In the genomic region with DNA sequence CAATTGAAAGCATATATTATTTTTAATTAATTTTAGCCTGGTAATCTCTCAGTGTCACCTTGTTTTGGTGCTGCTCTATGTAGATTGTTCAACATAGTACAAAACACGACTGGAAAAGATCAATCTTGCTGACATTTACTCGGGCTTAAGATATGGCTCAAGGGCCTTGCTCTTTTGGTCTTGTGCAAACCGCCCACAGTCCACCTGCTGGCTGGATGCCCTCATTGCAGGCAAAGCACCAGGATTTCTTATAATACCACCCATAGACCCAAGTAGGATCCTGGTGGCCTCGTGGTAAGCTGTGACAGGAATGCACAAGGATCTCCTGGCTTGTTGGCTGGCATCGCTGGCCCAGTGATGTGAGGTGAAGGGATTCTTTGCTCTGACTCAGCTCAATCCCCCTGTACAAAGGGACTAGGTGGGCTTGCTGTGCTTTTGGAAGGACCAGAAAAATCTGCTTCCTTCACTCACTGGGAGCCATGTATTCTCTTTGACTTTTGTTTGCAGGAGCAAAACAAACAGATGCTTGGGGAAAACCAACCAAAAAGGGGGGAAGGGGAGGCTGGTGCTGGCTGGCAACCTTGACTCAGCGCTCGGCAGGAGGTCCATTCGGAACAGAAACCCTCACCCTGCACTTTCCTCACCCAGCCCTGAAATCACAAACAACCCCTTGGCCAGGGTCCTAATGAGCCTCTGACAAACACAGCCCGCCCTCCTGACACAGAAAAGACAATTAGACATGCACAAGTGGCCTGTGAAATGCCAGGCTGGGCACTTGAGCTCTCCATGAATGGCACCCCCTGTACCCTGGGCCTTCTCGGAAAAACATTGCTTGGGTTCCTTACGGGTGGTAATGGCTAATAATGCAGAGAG, we compare ENCODE assay signal across 1 cellular context.
TF ChIP-seq lines count a peak whose summit lies in the region.

No MANE protein-coding gene starts in this region.

TF ChIP-seq in HepG2, 621 proteins besides CTCF, POLR2A, EP300 and RAD21 (continued from another document and continues in another):
- TF ChIP-seq, protein P1, sequence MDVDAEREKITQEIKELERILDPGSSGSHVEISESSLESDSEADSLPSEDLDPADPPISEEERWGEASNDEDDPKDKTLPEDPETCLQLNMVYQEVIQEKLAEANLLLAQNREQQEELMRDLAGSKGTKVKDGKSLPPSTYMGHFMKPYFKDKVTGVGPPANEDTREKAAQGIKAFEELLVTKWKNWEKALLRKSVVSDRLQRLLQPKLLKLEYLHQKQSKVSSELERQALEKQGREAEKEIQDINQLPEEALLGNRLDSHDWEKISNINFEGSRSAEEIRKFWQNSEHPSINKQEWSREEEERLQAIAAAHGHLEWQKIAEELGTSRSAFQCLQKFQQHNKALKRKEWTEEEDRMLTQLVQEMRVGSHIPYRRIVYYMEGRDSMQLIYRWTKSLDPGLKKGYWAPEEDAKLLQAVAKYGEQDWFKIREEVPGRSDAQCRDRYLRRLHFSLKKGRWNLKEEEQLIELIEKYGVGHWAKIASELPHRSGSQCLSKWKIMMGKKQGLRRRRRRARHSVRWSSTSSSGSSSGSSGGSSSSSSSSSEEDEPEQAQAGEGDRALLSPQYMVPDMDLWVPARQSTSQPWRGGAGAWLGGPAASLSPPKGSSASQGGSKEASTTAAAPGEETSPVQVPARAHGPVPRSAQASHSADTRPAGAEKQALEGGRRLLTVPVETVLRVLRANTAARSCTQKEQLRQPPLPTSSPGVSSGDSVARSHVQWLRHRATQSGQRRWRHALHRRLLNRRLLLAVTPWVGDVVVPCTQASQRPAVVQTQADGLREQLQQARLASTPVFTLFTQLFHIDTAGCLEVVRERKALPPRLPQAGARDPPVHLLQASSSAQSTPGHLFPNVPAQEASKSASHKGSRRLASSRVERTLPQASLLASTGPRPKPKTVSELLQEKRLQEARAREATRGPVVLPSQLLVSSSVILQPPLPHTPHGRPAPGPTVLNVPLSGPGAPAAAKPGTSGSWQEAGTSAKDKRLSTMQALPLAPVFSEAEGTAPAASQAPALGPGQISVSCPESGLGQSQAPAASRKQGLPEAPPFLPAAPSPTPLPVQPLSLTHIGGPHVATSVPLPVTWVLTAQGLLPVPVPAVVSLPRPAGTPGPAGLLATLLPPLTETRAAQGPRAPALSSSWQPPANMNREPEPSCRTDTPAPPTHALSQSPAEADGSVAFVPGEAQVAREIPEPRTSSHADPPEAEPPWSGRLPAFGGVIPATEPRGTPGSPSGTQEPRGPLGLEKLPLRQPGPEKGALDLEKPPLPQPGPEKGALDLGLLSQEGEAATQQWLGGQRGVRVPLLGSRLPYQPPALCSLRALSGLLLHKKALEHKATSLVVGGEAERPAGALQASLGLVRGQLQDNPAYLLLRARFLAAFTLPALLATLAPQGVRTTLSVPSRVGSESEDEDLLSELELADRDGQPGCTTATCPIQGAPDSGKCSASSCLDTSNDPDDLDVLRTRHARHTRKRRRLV (CRISPR knock-in tag; IDR thresholded peaks at IDR 0.05), result 0 out of 2 replicates have a peak, but pooled peaks have one; percentile 46
- TF ChIP-seq SMAD1 (CRISPR knock-in tag; IDR thresholded peaks at IDR 0.05; ENCODE audit: borderline replicate concordance, low read depth), result 0 out of 2 replicates have a peak, but pooled peaks have one; percentile 62
- TF ChIP-seq, protein P2, sequence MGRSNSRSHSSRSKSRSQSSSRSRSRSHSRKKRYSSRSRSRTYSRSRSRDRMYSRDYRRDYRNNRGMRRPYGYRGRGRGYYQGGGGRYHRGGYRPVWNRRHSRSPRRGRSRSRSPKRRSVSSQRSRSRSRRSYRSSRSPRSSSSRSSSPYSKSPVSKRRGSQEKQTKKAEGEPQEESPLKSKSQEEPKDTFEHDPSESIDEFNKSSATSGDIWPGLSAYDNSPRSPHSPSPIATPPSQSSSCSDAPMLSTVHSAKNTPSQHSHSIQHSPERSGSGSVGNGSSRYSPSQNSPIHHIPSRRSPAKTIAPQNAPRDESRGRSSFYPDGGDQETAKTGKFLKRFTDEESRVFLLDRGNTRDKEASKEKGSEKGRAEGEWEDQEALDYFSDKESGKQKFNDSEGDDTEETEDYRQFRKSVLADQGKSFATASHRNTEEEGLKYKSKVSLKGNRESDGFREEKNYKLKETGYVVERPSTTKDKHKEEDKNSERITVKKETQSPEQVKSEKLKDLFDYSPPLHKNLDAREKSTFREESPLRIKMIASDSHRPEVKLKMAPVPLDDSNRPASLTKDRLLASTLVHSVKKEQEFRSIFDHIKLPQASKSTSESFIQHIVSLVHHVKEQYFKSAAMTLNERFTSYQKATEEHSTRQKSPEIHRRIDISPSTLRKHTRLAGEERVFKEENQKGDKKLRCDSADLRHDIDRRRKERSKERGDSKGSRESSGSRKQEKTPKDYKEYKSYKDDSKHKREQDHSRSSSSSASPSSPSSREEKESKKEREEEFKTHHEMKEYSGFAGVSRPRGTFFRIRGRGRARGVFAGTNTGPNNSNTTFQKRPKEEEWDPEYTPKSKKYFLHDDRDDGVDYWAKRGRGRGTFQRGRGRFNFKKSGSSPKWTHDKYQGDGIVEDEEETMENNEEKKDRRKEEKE (IDR thresholded peaks at IDR 0.05), result no peak
- TF ChIP-seq DMAP1 (CRISPR knock-in tag; IDR thresholded peaks at IDR 0.05), result peak; percentile 37; the same call in 1 of the 2 replicates
- no peak for TF ChIP-seq ZNF768 (CRISPR knock-in tag; IDR thresholded peaks at IDR 0.05)
- peak; percentile 45; the same call in 1 of the 2 replicates for TF ChIP-seq HNF4A (CRISPR knock-in tag; IDR thresholded peaks at IDR 0.05)
- TF ChIP-seq RBFOX2 (IDR thresholded peaks at IDR 0.05; ENCODE audit: low read depth, low read length), result no peak
- no peak for TF ChIP-seq AHR (CRISPR knock-in tag; IDR thresholded peaks at IDR 0.05)
- TF ChIP-seq, protein P3, sequence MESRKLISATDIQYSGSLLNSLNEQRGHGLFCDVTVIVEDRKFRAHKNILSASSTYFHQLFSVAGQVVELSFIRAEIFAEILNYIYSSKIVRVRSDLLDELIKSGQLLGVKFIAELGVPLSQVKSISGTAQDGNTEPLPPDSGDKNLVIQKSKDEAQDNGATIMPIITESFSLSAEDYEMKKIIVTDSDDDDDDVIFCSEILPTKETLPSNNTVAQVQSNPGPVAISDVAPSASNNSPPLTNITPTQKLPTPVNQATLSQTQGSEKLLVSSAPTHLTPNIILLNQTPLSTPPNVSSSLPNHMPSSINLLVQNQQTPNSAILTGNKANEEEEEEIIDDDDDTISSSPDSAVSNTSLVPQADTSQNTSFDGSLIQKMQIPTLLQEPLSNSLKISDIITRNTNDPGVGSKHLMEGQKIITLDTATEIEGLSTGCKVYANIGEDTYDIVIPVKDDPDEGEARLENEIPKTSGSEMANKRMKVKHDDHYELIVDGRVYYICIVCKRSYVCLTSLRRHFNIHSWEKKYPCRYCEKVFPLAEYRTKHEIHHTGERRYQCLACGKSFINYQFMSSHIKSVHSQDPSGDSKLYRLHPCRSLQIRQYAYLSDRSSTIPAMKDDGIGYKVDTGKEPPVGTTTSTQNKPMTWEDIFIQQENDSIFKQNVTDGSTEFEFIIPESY (CRISPR knock-in tag; IDR thresholded peaks at IDR 0.05), result peak; percentile 47; the same call in 1 of the 2 replicates
- TF ChIP-seq ZNF660 (CRISPR knock-in tag; IDR thresholded peaks at IDR 0.05; ENCODE audit: borderline replicate concordance, low read depth), result no peak
- TF ChIP-seq MZF1 (CRISPR knock-in tag; IDR thresholded peaks at IDR 0.05; ENCODE audit: borderline replicate concordance), result no peak
- TF ChIP-seq RFX5 (IDR thresholded peaks at IDR 0.05; ENCODE audit: low read depth, low read length), result no peak
- no peak for TF ChIP-seq MTA1 (CRISPR knock-in tag; IDR thresholded peaks at IDR 0.05; ENCODE audit: borderline replicate concordance)
- TF ChIP-seq PHF8 (CRISPR knock-in tag; IDR thresholded peaks at IDR 0.05), result no peak
- no peak for TF ChIP-seq TBX3 (IDR thresholded peaks at IDR 0.05; ENCODE audit: borderline replicate concordance)
- TF ChIP-seq, protein P4, sequence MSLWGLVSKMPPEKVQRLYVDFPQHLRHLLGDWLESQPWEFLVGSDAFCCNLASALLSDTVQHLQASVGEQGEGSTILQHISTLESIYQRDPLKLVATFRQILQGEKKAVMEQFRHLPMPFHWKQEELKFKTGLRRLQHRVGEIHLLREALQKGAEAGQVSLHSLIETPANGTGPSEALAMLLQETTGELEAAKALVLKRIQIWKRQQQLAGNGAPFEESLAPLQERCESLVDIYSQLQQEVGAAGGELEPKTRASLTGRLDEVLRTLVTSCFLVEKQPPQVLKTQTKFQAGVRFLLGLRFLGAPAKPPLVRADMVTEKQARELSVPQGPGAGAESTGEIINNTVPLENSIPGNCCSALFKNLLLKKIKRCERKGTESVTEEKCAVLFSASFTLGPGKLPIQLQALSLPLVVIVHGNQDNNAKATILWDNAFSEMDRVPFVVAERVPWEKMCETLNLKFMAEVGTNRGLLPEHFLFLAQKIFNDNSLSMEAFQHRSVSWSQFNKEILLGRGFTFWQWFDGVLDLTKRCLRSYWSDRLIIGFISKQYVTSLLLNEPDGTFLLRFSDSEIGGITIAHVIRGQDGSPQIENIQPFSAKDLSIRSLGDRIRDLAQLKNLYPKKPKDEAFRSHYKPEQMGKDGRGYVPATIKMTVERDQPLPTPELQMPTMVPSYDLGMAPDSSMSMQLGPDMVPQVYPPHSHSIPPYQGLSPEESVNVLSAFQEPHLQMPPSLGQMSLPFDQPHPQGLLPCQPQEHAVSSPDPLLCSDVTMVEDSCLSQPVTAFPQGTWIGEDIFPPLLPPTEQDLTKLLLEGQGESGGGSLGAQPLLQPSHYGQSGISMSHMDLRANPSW (CRISPR knock-in tag; IDR thresholded peaks at IDR 0.05; ENCODE audit: borderline replicate concordance), result no peak
- TF ChIP-seq SALL2 (CRISPR knock-in tag; IDR thresholded peaks at IDR 0.05), result 0 out of 2 replicates have a peak, but pooled peaks have one; percentile 38
- TF ChIP-seq, protein P5, sequence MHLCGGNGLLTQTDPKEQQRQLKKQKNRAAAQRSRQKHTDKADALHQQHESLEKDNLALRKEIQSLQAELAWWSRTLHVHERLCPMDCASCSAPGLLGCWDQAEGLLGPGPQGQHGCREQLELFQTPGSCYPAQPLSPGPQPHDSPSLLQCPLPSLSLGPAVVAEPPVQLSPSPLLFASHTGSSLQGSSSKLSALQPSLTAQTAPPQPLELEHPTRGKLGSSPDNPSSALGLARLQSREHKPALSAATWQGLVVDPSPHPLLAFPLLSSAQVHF (CRISPR knock-in tag; IDR thresholded peaks at IDR 0.05), result no peak
- no peak for TF ChIP-seq ZBTB1 (CRISPR knock-in tag; IDR thresholded peaks at IDR 0.05; ENCODE audit: borderline replicate concordance)
- TF ChIP-seq, protein P6, sequence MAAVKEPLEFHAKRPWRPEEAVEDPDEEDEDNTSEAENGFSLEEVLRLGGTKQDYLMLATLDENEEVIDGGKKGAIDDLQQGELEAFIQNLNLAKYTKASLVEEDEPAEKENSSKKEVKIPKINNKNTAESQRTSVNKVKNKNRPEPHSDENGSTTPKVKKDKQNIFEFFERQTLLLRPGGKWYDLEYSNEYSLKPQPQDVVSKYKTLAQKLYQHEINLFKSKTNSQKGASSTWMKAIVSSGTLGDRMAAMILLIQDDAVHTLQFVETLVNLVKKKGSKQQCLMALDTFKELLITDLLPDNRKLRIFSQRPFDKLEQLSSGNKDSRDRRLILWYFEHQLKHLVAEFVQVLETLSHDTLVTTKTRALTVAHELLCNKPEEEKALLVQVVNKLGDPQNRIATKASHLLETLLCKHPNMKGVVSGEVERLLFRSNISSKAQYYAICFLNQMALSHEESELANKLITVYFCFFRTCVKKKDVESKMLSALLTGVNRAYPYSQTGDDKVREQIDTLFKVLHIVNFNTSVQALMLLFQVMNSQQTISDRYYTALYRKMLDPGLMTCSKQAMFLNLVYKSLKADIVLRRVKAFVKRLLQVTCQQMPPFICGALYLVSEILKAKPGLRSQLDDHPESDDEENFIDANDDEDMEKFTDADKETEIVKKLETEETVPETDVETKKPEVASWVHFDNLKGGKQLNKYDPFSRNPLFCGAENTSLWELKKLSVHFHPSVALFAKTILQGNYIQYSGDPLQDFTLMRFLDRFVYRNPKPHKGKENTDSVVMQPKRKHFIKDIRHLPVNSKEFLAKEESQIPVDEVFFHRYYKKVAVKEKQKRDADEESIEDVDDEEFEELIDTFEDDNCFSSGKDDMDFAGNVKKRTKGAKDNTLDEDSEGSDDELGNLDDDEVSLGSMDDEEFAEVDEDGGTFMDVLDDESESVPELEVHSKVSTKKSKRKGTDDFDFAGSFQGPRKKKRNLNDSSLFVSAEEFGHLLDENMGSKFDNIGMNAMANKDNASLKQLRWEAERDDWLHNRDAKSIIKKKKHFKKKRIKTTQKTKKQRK (IDR thresholded peaks at IDR 0.05; ENCODE audit: low read length), result no peak
- TF ChIP-seq, protein P7, sequence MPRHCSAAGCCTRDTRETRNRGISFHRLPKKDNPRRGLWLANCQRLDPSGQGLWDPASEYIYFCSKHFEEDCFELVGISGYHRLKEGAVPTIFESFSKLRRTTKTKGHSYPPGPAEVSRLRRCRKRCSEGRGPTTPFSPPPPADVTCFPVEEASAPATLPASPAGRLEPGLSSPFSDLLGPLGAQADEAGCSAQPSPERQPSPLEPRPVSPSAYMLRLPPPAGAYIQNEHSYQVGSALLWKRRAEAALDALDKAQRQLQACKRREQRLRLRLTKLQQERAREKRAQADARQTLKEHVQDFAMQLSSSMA (CRISPR knock-in tag; IDR thresholded peaks at IDR 0.05), result no peak
- TF ChIP-seq, protein P8, sequence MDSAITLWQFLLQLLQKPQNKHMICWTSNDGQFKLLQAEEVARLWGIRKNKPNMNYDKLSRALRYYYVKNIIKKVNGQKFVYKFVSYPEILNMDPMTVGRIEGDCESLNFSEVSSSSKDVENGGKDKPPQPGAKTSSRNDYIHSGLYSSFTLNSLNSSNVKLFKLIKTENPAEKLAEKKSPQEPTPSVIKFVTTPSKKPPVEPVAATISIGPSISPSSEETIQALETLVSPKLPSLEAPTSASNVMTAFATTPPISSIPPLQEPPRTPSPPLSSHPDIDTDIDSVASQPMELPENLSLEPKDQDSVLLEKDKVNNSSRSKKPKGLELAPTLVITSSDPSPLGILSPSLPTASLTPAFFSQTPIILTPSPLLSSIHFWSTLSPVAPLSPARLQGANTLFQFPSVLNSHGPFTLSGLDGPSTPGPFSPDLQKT (CRISPR knock-in tag; IDR thresholded peaks at IDR 0.05; ENCODE audit: borderline replicate concordance), result no peak
- TF ChIP-seq ZNF567 (CRISPR knock-in tag; IDR thresholded peaks at IDR 0.05; ENCODE audit: borderline replicate concordance), result no peak
- TF ChIP-seq ZKSCAN1 (IDR thresholded peaks at IDR 0.05; ENCODE audit: low read length), result no peak
- TF ChIP-seq TMF1 (CRISPR knock-in tag; IDR thresholded peaks at IDR 0.05; ENCODE audit: low read depth), result no peak
- no peak for TF ChIP-seq SIX4 (CRISPR knock-in tag; IDR thresholded peaks at IDR 0.05)
- no peak for TF ChIP-seq ARNTL (CRISPR knock-in tag; IDR thresholded peaks at IDR 0.05)
- no peak for TF ChIP-seq SMARCC2 (IDR thresholded peaks at IDR 0.05)
- TF ChIP-seq XRCC5 (optimal IDR thresholded peaks at IDR 0.05; ENCODE audit: low read length), result peak; percentile 59
- TF ChIP-seq, protein P9, sequence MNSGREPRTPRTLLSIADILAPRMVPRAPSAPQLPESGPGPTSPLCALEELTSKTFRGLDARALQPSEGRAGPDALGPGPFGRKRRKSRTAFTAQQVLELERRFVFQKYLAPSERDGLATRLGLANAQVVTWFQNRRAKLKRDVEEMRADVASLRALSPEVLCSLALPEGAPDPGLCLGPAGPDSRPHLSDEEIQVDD (CRISPR knock-in tag; IDR thresholded peaks at IDR 0.05; ENCODE audit: borderline replicate concordance), result no peak
- TF ChIP-seq ZNF101 (CRISPR knock-in tag; IDR thresholded peaks at IDR 0.05; ENCODE audit: borderline replicate concordance, low read depth), result no peak
- TF ChIP-seq TGIF2 (CRISPR knock-in tag; IDR thresholded peaks at IDR 0.05), result no peak
- no peak for TF ChIP-seq ZNF703 (CRISPR knock-in tag; IDR thresholded peaks at IDR 0.05; ENCODE audit: borderline replicate concordance)
